ENCODE assay signal across 8 cellular contexts in genomic region chr7:104980969-104981670, GRCh38. TPM values are rescaled to one million over a fixed set of nuclear protein-coding genes. Genes with fewer than 3 reads are reported as not detected.
DNase-seq lines count a peak whose midpoint lies in the region; ATAC-seq and TF ChIP-seq lines count a peak whose summit lies in the region.

No MANE protein-coding gene starts in this region.

- TF ChIP-seq CTCF in IMR-90 (conservative IDR thresholded peaks at IDR 0.05; ENCODE audit: low read depth, low read length) (peak; percentile 72), OCI-LY1 (IDR thresholded peaks at IDR 0.05; ENCODE audit: low read length) (peak; percentile 92), cardiac fibroblast (IDR thresholded peaks at IDR 0.05; ENCODE audit: low read depth, low read length) (peak; percentile 50)

- H3K36me3 ChIP-seq in IMR-90 (ENCODE audit: control insufficient read depth, insufficient read depth, low read length) (peaks cover 1% of the 10 kb centered on the region; the same call in 1 of the 2 replicates), OCI-LY1 (ENCODE audit: insufficient read depth, low read length) (peaks cover 9% of the 10 kb centered on the region; the same call in 1 of the 2 replicates)

- H3K23ac ChIP-seq in IMR-90 (ENCODE audit: low read depth, low read length) = no peak overlapping the region

- peak; percentile 90 for TF ChIP-seq RAD21 in IMR-90 (IDR thresholded peaks at IDR 0.05; ENCODE audit: low read length)

- CTCF ChIA-PET in IMR-90 (lab: Yijun Ruan, JAX) = interaction anchor here (0.6 to 1.9 kb wide), 11 partner anchors 9 to 449 kb away, joined by 3 to 7 read pairs (median 4); partner anchors contain the start of gene KMT2E

- H3K27me3 ChIP-seq in IMR-90 (ENCODE audit: control insufficient read depth, insufficient read depth, low read length) (no peaks in the 10 kb centered on the region), OCI-LY1 (ENCODE audit: insufficient read depth, low read length) (no peaks in the 10 kb centered on the region)

- peaks cover 25 to 71% of the 10 kb centered on the region in 2 experiments for H3K79me1 ChIP-seq in IMR-90 (ENCODE audit: low read depth in 1 of 2, low read length in 2 of 2)

- H3K9me1 ChIP-seq in IMR-90 (ENCODE audit: insufficient read depth, low read length) = peaks cover 8% of the 10 kb centered on the region; the same call in 1 of the 2 replicates

- no peak overlapping the region for H2AFZ ChIP-seq in IMR-90 (replicated peaks; ENCODE audit: low read length, poor library complexity)
- H2AFZ ChIP-seq in OCI-LY1 (ENCODE audit: low read length) = no peak overlapping the region

- H4K91ac ChIP-seq in IMR-90 (ENCODE audit: insufficient read depth, low read depth, low read length) = no peak overlapping the region

- peaks cover 30% of the 10 kb centered on the region for H3K79me2 ChIP-seq in OCI-LY1 (ENCODE audit: insufficient read depth, low read length)

- H3K4me2 ChIP-seq in IMR-90 (ENCODE audit: low read depth, low read length) = no peak overlapping the region
- no peak overlapping the region; the same call in 1 of the 2 replicates for H3K4me2 ChIP-seq in OCI-LY1 (ENCODE audit: low read length)

- no peak overlapping the region; the same call in 1 of the 2 replicates for H3K9ac ChIP-seq in IMR-90 (ENCODE audit: low read depth, low read length)
- no peak overlapping the region; the same call in 1 of the 2 replicates for H3K9ac ChIP-seq in OCI-LY1 (ENCODE audit: low read length)

- in situ Hi-C loops in IMR-90 (cut with MboI; ENCODE audit: low sequenced_read_pairs) = no loop called here

- no peak overlapping the region for H4K5ac ChIP-seq in IMR-90 (ENCODE audit: low read depth, low read length)

- H3K18ac ChIP-seq in IMR-90 (ENCODE audit: low read depth, low read length) = no peak overlapping the region

- H2BK120ac ChIP-seq in IMR-90 (ENCODE audit: low read depth, low read length) = no peak overlapping the region

- H3K27ac ChIP-seq in IMR-90 (ENCODE audit: insufficient read depth, low read length) = no peak overlapping the region
- peak overlapping the region; percentile 92 for H3K27ac ChIP-seq in OCI-LY1 (ENCODE audit: low read depth, low read length, poor library complexity, severe bottlenecking)

- peaks cover 23% of the 10 kb centered on the region; the same call in 1 of the 2 replicates for H3F3A ChIP-seq in OCI-LY1 (ENCODE audit: insufficient read depth, low read length)

- H3K56ac ChIP-seq in IMR-90 (ENCODE audit: extremely low read depth, insufficient read depth, low read length) = no peak overlapping the region

- peak overlapping the region; percentile 1; the same call in 1 of the 2 replicates for H2BK20ac ChIP-seq in IMR-90 (ENCODE audit: low read depth, low read length)

- no peak for TF ChIP-seq POLR2A in IMR-90 (IDR thresholded peaks at IDR 0.05; ENCODE audit: low read depth, low read length)

- dilution Hi-C loops in IMR-90 (cut with HindIII; ENCODE audit: low sequenced_read_pairs, unreplicated experiment) = no loop called here

- ATAC-seq in IMR-90 (ENCODE audit: low read depth) (no peak), GM21390 (IDR thresholded peaks at IDR 0.05; ENCODE audit: unreplicated experiment) (no peak), GM19397 (IDR thresholded peaks at IDR 0.05; ENCODE audit: unreplicated experiment) (no peak), GM19324 (IDR thresholded peaks at IDR 0.05; ENCODE audit: low FRiP score, unreplicated experiment) (no peak)

- H3K9me2 ChIP-seq in OCI-LY1 (ENCODE audit: low read depth, low read length) = no peaks in the 10 kb centered on the region

- H3K9me3 ChIP-seq in IMR-90 (ENCODE audit: control insufficient read depth, insufficient read depth, low read length) = no peaks in the 10 kb centered on the region
- no peaks in the 10 kb centered on the region for H3K9me3 ChIP-seq in OCI-LY1 (ENCODE audit: low read length)

- no peak overlapping the region for H4K8ac ChIP-seq in IMR-90 (ENCODE audit: low read depth in 2 of 2, low read length in 2 of 2)

- H3K4me3 ChIP-seq in IMR-90 (ENCODE audit: insufficient read depth, low read depth, low read length) (no peak overlapping the region), OCI-LY1 (ENCODE audit: low read depth, low read length, poor library complexity, severe bottlenecking) (no peak overlapping the region), cardiac fibroblast (replicated peaks in 1 of 2; ENCODE audit: low read depth in 2 of 2, low read length in 2 of 2) (no peak overlapping the region)

- intact Hi-C loops in IMR-90 (cut with micrococcal nuclease) = loop anchor here (2.0 kb wide), 2 partner anchors 58 to 122 kb away; no protein-coding TSS in a partner anchor

- no TSS peak for BruUV-seq in IMR-90 (replicated peaks; lab: Mats Ljungman, UMichigan)

- no CpG with 5 or more reads among the region's 4 CpGs for WGBS in IMR-90 (ENCODE audit: extremely low coverage in 2 of 2, insufficient read length in 1 of 2), 2 experiments

- H3K14ac ChIP-seq in IMR-90 (replicated peaks; ENCODE audit: low read depth, low read length) = no peak overlapping the region

- no peak overlapping the region for H2BK5ac ChIP-seq in IMR-90 (ENCODE audit: low read depth, low read length, poor library complexity, severe bottlenecking)

- H3K4me1 ChIP-seq in IMR-90 (ENCODE audit: control insufficient read depth, insufficient read depth, low read length) (peaks cover 20% of the 10 kb centered on the region), OCI-LY1 (ENCODE audit: insufficient read depth, low read length, severe bottlenecking) (peaks cover 68% of the 10 kb centered on the region)

- no peak overlapping the region; the same call in 1 of the 2 replicates for H3K4ac ChIP-seq in IMR-90 (ENCODE audit: low read depth, low read length)

- H2AK9ac ChIP-seq in IMR-90 (replicated peaks; ENCODE audit: low read depth, low read length, poor library complexity) = no peak overlapping the region

- POLR2A ChIA-PET in IMR-90 (lab: Charles Lee; ENCODE audit: unreplicated experiment) = interaction anchor here (1.5 kb wide), 1 partner anchor 33 kb away, joined by 5 read pairs; the partner anchor contains the start of gene KMT2E

- H2AK5ac ChIP-seq in IMR-90 (ENCODE audit: low read depth, low read length) = no peak overlapping the region

- DNase-seq in DMS53 (lab: John Stamatoyannopoulos, UW) (peak; percentile 89), IMR-90 (peak; percentile 71), cardiac fibroblast (ENCODE audit: low read depth in 2 of 2) (peak; percentile 70 to 81), midbrain (lab: John Stamatoyannopoulos, UW) (peak; percentile 76)

- peaks cover under 1% of the 10 kb centered on the region; the same call in 1 of the 2 replicates for H4K20me1 ChIP-seq in IMR-90 (ENCODE audit: insufficient read depth, low read length)
- H4K20me1 ChIP-seq in OCI-LY1 (ENCODE audit: insufficient read depth, low read length) = no peaks in the 10 kb centered on the region

- H2BK15ac ChIP-seq in IMR-90 (ENCODE audit: low read depth, low read length) = no peak overlapping the region

TF ChIP-seq in IMR-90, 13 proteins besides CTCF, POLR2A, EP300 and RAD21:
- TF ChIP-seq CHD1 (IDR thresholded peaks at IDR 0.05; ENCODE audit: low read depth, low read length) (no peak), MAZ (IDR thresholded peaks at IDR 0.05; ENCODE audit: borderline replicate concordance, low read depth, low read length) (no peak), NFE2L2 (IDR thresholded peaks at IDR 0.05; ENCODE audit: low read depth, low read length) (no peak), ELK1 (IDR thresholded peaks at IDR 0.05; ENCODE audit: borderline replicate concordance, low read depth, low read length) (no peak), CEBPB (IDR thresholded peaks at IDR 0.05; ENCODE audit: low read depth, low read length) (peak; percentile 84), MXI1 (IDR thresholded peaks at IDR 0.05; ENCODE audit: borderline replicate concordance, low read depth, low read length) (no peak), BHLHE40 (IDR thresholded peaks at IDR 0.05; ENCODE audit: low read depth, low read length) (no peak), SMC3 (IDR thresholded peaks at IDR 0.05; ENCODE audit: low read depth, low read length) (peak; percentile 67)
- TF ChIP-seq, protein P1, sequence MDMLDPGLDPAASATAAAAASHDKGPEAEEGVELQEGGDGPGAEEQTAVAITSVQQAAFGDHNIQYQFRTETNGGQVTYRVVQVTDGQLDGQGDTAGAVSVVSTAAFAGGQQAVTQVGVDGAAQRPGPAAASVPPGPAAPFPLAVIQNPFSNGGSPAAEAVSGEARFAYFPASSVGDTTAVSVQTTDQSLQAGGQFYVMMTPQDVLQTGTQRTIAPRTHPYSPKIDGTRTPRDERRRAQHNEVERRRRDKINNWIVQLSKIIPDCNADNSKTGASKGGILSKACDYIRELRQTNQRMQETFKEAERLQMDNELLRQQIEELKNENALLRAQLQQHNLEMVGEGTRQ (IDR thresholded peaks at IDR 0.05; ENCODE audit: low read depth, low read length) = no peak

RNA-seq across cellular contexts. Expression of gene KMT2E, which starts 32.9 kb away (rescaled TPM):
- total RNA-seq in IMR-90 (2012; rRNA removed) = 79.2 and 83.3 TPM in 2 replicates
- 12.9 and 16.8 TPM in 2 replicates for polyA plus RNA-seq in IMR-90 (2012; rRNA removed)
- 5.3 and 7.7 TPM in 2 replicates for polyA plus RNA-seq in IMR-90 (2012; cell fraction: cytosol; rRNA removed)
- 7.4 and 30.8 TPM in 2 replicates for polyA plus RNA-seq in IMR-90 (2012; cell fraction: nucleus; rRNA removed; ENCODE audit: low replicate concordance)
